ENCODE assay signal across 15 cellular contexts in genomic region chr6:47485083-47485482, GRCh38.
"Had no signal": no experiment of that assay in that cellular context is flagged by ENCODE, and none has a peak within 500 bp of the region (broad histone marks: within the 10 kb centered on the region; RNA-seq: fewer than 3 reads in every experiment).

No MANE protein-coding gene starts in this region.

- ATAC-seq: naive thymus-derived CD4-positive, alpha-beta T cell; right cardiac atrium; T-cell; upper lobe of right lung had no signal

- H3K36me3 ChIP-seq: left lung, suprapubic skin, upper lobe of right lung had no signal

- H2AFZ ChIP-seq: hepatocyte had no signal

- H3K4me3 ChIP-seq: hepatocyte, left lung, suprapubic skin, upper lobe of right lung had no signal

- H3K27ac ChIP-seq: left lung, suprapubic skin, upper lobe of right lung had no signal

- H3K9me3 ChIP-seq: left lung, suprapubic skin, upper lobe of right lung had no signal

- DNase-seq: activated CD4-positive, alpha-beta T cell treated with anti-CD3 and anti-CD28 coated beads, Interleukin-2, amount 50 U/mL, for 1 hour; activated CD8-positive, alpha-beta memory T cell treated with anti-CD3 and anti-CD28 coated beads for 24 hours; activated naive CD4-positive, alpha-beta T cell treated with Interleukin-2 at 50 U/mL for 16 hours; activated naive CD8-positive, alpha-beta T cell treated with anti-CD3 and anti-CD28 coated beads, Interleukin-2, amount 50 U/mL, for 24 hours; aorta; dermis blood vessel endothelial cell; islet precursor cell; left lung; naive thymus-derived CD4-positive, alpha-beta T cell; right cardiac atrium; T-cell; T-helper 9 cell; upper lobe of right lung had no signal

- H3K27me3 ChIP-seq: hepatocyte, left lung, suprapubic skin, upper lobe of right lung had no signal
